ENCODE assay signal across 8 cellular contexts in the genomic region with DNA sequence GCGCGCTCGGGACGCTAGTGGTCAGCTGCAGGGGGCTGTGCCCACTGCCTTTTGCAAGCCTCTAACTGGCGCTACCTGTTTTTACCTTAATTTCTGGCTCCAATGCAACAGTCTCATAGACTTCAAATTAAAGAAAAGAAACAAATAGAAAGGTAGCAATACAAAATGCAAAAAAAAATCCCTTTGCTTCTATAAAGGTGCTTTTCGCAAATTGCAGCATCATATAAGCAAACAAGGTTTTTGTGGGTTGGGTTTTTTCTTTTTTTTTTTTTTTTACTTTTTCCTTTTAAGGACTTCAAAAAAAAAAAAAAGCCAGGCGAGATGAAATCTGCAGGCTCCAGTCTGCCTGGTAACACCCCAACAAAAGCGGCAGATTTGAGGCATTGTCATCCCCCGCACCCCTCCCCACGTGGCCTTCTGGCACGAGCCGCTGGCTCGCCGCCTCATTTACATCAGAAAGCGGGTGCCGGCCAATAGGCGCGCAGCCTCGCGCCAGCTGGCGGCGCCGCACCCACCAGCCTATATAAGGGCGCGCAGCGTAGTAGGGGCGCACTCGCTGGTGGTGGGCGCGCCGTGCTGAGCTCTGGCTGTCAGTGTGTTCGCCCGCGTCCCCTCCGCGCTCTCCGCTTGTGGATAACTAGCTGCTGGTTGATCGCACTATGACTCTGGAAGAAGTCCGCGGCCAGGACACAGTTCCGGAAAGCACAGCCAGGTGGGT. TPM values are rescaled to one million over a fixed set of nuclear protein-coding genes. Genes with fewer than 3 reads are reported as not detected.
DNase-seq lines count a peak whose midpoint lies in the region; ATAC-seq lines count a peak whose summit lies in the region.

A gene with protein sequence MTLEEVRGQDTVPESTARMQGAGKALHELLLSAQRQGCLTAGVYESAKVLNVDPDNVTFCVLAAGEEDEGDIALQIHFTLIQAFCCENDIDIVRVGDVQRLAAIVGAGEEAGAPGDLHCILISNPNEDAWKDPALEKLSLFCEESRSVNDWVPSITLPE (plus strand): TSS at position 550 of the 718 bp plus-strand sequence. CDS start 110 bp downstream, at position 660.

- H3K27ac ChIP-seq in cingulate gyrus (ENCODE audit: low read depth, low read length): peak within 1 kb of the TSS; percentile 85

- DNase-seq in G401 (ENCODE audit: low spot score) (peak; percentile 94), NCI-H2196 (lab: John Stamatoyannopoulos, UW; ENCODE audit: unreplicated experiment) (peak; percentile 92), left kidney (ENCODE audit: low read depth, low spot score) (peak; percentile 92)
- peak; percentile 92 for DNase-seq in activated CD4-positive, alpha-beta T cell treated with anti-CD3 and anti-CD28 coated beads for 48 hours
- DNase-seq in stimulated activated CD4-positive, alpha-beta T cell treated with anti-CD3 and anti-CD28 coated beads, Interleukin-1b, Interleukin-23, amount 100 ng/mL, for 24 hours (ENCODE audit: low read depth in 4 of 4, low spot score in 1 of 4): peak; percentile 52 to 76 (median 68)

- ATAC-seq in HG02885 (IDR thresholded peaks at IDR 0.05; ENCODE audit: poor library complexity, unreplicated experiment) (peak; percentile 68), GM18520 (IDR thresholded peaks at IDR 0.05; ENCODE audit: unreplicated experiment) (no peak)

- in situ Hi-C loops in G401 (cut with HindIII; ENCODE audit: low sequenced_read_pairs): loop anchor here (10.0 kb wide), 1 partner anchor 500 kb away; no protein-coding TSS in a partner anchor

RNA-seq across cellular contexts. Expression of the gene that starts here (rescaled TPM):
- total RNA-seq in G401 (2014; rRNA removed; shearing (Covaris generic)): not detected in 2 replicates

Comparison
In these comparisons a context has a peak if more than half of its experiments do, and no peak if none do; other contexts are left out.
1. Peak in DNase-seq in G401; RNA of the gene not detected or under 1 TPM.